Comparison of ENCODE assay signal across 7 cellular contexts in genomic region chr4:185209852-185210101, GRCh38. TPM values are rescaled to one million over a fixed set of nuclear protein-coding genes. Genes with fewer than 3 reads are reported as not detected.
A peak's percentile ranks its signal among the peaks of the same experiment; 100 is the strongest.
DNase-seq lines count a peak whose midpoint lies in the region; ATAC-seq, FAIRE-seq and TF ChIP-seq lines count a peak whose summit lies in the region.
"Not testable (repeated sequence)": the region's sequence is repeated elsewhere in the genome, so short reads cannot be mapped to it uniquely, and the experiment has no call there.

No MANE protein-coding gene starts in this region.

- TF ChIP-seq CTCF in SK-N-SH (IDR thresholded peaks at IDR 0.05); H1 (IDR thresholded peaks at IDR 0.05; ENCODE audit: control extremely low read depth in 1 of 3, insufficient read depth in 1 of 3, low read depth in 1 of 3, low read length in 3 of 3); sigmoid colon (IDR thresholded peaks at IDR 0.05): not testable (repeated sequence)

- peak overlapping the region in 1 of 2 experiments; percentile 50; a peak in 1 of 4 replicates for H3K27ac ChIP-seq in SK-N-SH (ENCODE audit: low read depth in 2 of 2, low read length in 1 of 2)
- H3K27ac ChIP-seq in H1 (ENCODE audit: low read depth, low read length) = not testable (repeated sequence)
- H3K27ac ChIP-seq in layer of hippocampus (ENCODE audit: low read depth, low read length) = peak overlapping the region; percentile 57
- H3K27ac ChIP-seq in sigmoid colon = peak overlapping the region; percentile 86 to 98 (median 90)

- TF ChIP-seq RAD21 in SK-N-SH (IDR thresholded peaks at IDR 0.05; ENCODE audit: low read length); H1 (IDR thresholded peaks at IDR 0.05 in 1 of 2, conservative IDR thresholded peaks at IDR 0.05 in 1 of 2; ENCODE audit: low read depth in 2 of 2, low read length in 2 of 2): not testable (repeated sequence)

- not testable (repeated sequence) for H3F3A ChIP-seq in SK-N-SH (replicated peaks; ENCODE audit: insufficient read depth)

- 0 out of 2 replicates have a peak overlapping the region, but pooled peaks have one; percentile 77 for H3K4me2 ChIP-seq in SK-N-SH
- H3K4me2 ChIP-seq in H1 (ENCODE audit: insufficient read depth in 1 of 2, low read depth in 2 of 2, low read length in 2 of 2) = peak overlapping the region; percentile 71 to 97; a peak in 2 of 4 replicates

- H3K9me3 ChIP-seq in HAP-1; SK-N-SH; H1 (ENCODE audit: insufficient read depth in 2 of 2, low read depth in 1 of 2, low read length in 1 of 2); sigmoid colon: not testable (repeated sequence)

- H4K20me1 ChIP-seq in SK-N-SH (ENCODE audit: insufficient read depth) = peaks cover 27% of the 10 kb centered on the region
- H4K20me1 ChIP-seq in H1 (replicated peaks in 1 of 2; ENCODE audit: control insufficient read depth in 1 of 2, insufficient read depth in 2 of 2, low read length in 2 of 2) = not testable (repeated sequence)

- FAIRE-seq in H1 (lab: Jason Lieb, UNC) = not testable (repeated sequence)

- H3K27me3 ChIP-seq in HAP-1 (ENCODE audit: low read depth); SK-N-SH (ENCODE audit: insufficient read depth); H1 (replicated peaks in 1 of 4; ENCODE audit: control insufficient read depth in 3 of 4, extremely low read depth in 1 of 4, insufficient read depth in 3 of 4, low read length in 3 of 4); layer of hippocampus (ENCODE audit: control insufficient read depth, insufficient read depth, low read length); sigmoid colon: not testable (repeated sequence)

- H3K9ac ChIP-seq in SK-N-SH (peak overlapping the region; percentile 76), H1 (replicated peaks in 1 of 4; ENCODE audit: extremely low read depth in 1 of 4, low read depth in 3 of 4, low read length in 3 of 4) (peak overlapping the region in 2 of 4 experiments; percentile 71 to 85; a peak in 3 of 7 replicates)

- H3K23ac ChIP-seq in H1 (ENCODE audit: insufficient read length) = not testable (repeated sequence)

- not testable (repeated sequence) for H3K23me2 ChIP-seq in H1 (ENCODE audit: low read depth, low read length)

- H2BK15ac ChIP-seq in H1 (ENCODE audit: low read length) = not testable (repeated sequence)

- H2BK120ac ChIP-seq in H1 (replicated peaks; ENCODE audit: low read depth, low read length) = not testable (repeated sequence)

- not testable (repeated sequence) for H3K18ac ChIP-seq in H1 (ENCODE audit: extremely low read depth, low read length)

- not testable (repeated sequence) for H2BK20ac ChIP-seq in H1 (ENCODE audit: low read length)

- H2BK12ac ChIP-seq in H1 (ENCODE audit: low read depth, low read length) = not testable (repeated sequence)

- H4K91ac ChIP-seq in H1 (replicated peaks; ENCODE audit: insufficient read length, low read length) = not testable (repeated sequence)

- no CpG with 5 or more reads among the region's 39 CpGs for WGBS in SK-N-SH (ENCODE audit: low lambda C conversion rate)
- no CpG with 5 or more reads among the region's 39 CpGs for WGBS in H1 (ENCODE audit: extremely low coverage in 1 of 2, insufficient coverage in 1 of 2, insufficient read length in 1 of 2, insufficient replicate concordance in 2 of 2, low coverage in 1 of 2, low lambda C conversion rate in 2 of 2, missing lambda C conversion rate in 1 of 2), 2 experiments
- WGBS in sigmoid colon, 2 donors = 1% methylated on average over 39 of the region's 39 CpGs

- H2BK5ac ChIP-seq in H1 (ENCODE audit: low read depth, low read length) = not testable (repeated sequence)

- not testable (repeated sequence) for DNase-seq in HAP-1 (ENCODE audit: low spot score in 2 of 2); H1 (ENCODE audit: low read depth in 1 of 2, low spot score in 2 of 2); sigmoid colon
- peak; percentile 48 for DNase-seq in SK-N-SH

- not testable (repeated sequence) for H3K4ac ChIP-seq in H1 (replicated peaks; ENCODE audit: insufficient read length, low read depth, low read length)

- peak overlapping the region; percentile 58 for H3K4me3 ChIP-seq in HAP-1
- H3K4me3 ChIP-seq in SK-N-SH (ENCODE audit: low read depth in 2 of 2, low read length in 1 of 2) = peak overlapping the region; percentile 78 to 85
- H3K4me3 ChIP-seq in H1 (ENCODE audit: extremely low read depth in 1 of 4, insufficient read depth in 2 of 4, low read depth in 3 of 4, low read length in 4 of 4) = peak overlapping the region; percentile 71 to 89 (median 80)
- H3K4me3 ChIP-seq in sigmoid colon = peak overlapping the region; percentile 45 to 90 (median 89)

- not testable (repeated sequence) for H4K5ac ChIP-seq in H1 (ENCODE audit: insufficient read length, low read depth, low read length)

- H3K56ac ChIP-seq in H1 (replicated peaks; ENCODE audit: insufficient read length, low read depth, low read length) = not testable (repeated sequence)

- H3K36me3 ChIP-seq in HAP-1 (replicated peaks); SK-N-SH (replicated peaks in 1 of 2; ENCODE audit: control insufficient read depth in 1 of 2, insufficient read depth in 2 of 2, low read length in 1 of 2); H1 (ENCODE audit: control insufficient read depth in 2 of 4, insufficient read depth in 4 of 4, low read length in 3 of 4); sigmoid colon: not testable (repeated sequence)

- ATAC-seq in GM18873 (IDR thresholded peaks at IDR 0.05; ENCODE audit: low FRiP score, unreplicated experiment) (peak; percentile 2), HG03439 (IDR thresholded peaks at IDR 0.05; ENCODE audit: unreplicated experiment) (peak; percentile 30)

- 0 out of 3 replicates have a peak, but pooled peaks of 1 of the 2 experiments have one; percentile 2 for TF ChIP-seq POLR2A in H1 (IDR thresholded peaks at IDR 0.05; ENCODE audit: control extremely low read depth in 1 of 2, low read depth in 2 of 2, low read length in 2 of 2)
- not testable (repeated sequence) for TF ChIP-seq POLR2A in sigmoid colon (IDR thresholded peaks at IDR 0.05)

- TF ChIP-seq EP300 in SK-N-SH (IDR thresholded peaks at IDR 0.05; ENCODE audit: borderline replicate concordance in 1 of 2, low read depth in 1 of 2, low read length in 1 of 2); H1 (IDR thresholded peaks at IDR 0.05; ENCODE audit: borderline replicate concordance in 1 of 2, low read depth in 2 of 2, low read length in 2 of 2); sigmoid colon (IDR thresholded peaks at IDR 0.05): not testable (repeated sequence)

- H4K8ac ChIP-seq in H1 (ENCODE audit: extremely low read depth, insufficient read depth, low read length) = not testable (repeated sequence)

- not testable (repeated sequence) for H3K4me1 ChIP-seq in HAP-1; SK-N-SH (ENCODE audit: control insufficient read depth in 1 of 2, insufficient read depth in 2 of 2, low read depth in 1 of 2, low read length in 1 of 2)
- peaks cover 5 to 14% (median 9%) of the 10 kb centered on the region in 4 experiments; a peak in 5 of 7 replicates for H3K4me1 ChIP-seq in H1 (replicated peaks in 1 of 4; ENCODE audit: control insufficient read depth in 3 of 4, insufficient read depth in 4 of 4, low read length in 3 of 4)
- peaks cover 0 to 37% (median 25%) of the 10 kb centered on the region in 4 donors for H3K4me1 ChIP-seq in sigmoid colon

- H3K14ac ChIP-seq in H1 (ENCODE audit: insufficient read length) = not testable (repeated sequence)

- intact Hi-C loops in sigmoid colon (cut with DNase I) = loop anchor here (2.0 to 10.0 kb wide), 6 partner anchors 135 to 825 kb away; partner anchors contain the start of gene ACSL1

- CTCF ChIA-PET in SK-N-SH (lab: Yijun Ruan, JAX) = interaction anchor here (1.0 to 1.5 kb wide), 6 partner anchors 26 to 811 kb away, joined by 3 to 5 read pairs (median 4); partner anchors contain the start of gene SLC25A4
- CTCF ChIA-PET in H1 (lab: Charles Lee; ENCODE audit: partially characterized antibody) = not testable (repeated sequence)

- not testable (repeated sequence) for H2AK5ac ChIP-seq in H1 (ENCODE audit: low read depth, low read length)

- POLR2A ChIA-PET in SK-N-SH (lab: Yijun Ruan, JAX) (interaction anchor here (1.6 kb wide), 2 partner anchors 67 to 187 kb away, joined by 4 to 7 read pairs; partner anchors contain the start of genes ANKRD37 and SLC25A4), H1 (lab: Charles Lee; ENCODE audit: partially characterized antibody) (interaction anchor here (0.8 to 1.9 kb wide), 4 partner anchors 11 to 96 kb away, joined by 3 to 5 read pairs (median 4); partner anchors contain the start of gene SLC25A4)

- in situ Hi-C loops in HAP-1 (cut with MboI; ENCODE audit: low sequenced_read_pairs) = loop anchor here (10.0 kb wide), 1 partner anchor 185 kb away; the partner anchor contains the start of genes ANKRD37 and LRP2BP

- H2AFZ ChIP-seq in SK-N-SH (ENCODE audit: low read depth); H1 (ENCODE audit: low read length): not testable (repeated sequence)

- H3K79me2 ChIP-seq in SK-N-SH (ENCODE audit: insufficient read depth) (peaks cover 56% of the 10 kb centered on the region), H1 (ENCODE audit: control insufficient read depth in 1 of 2, insufficient read depth in 2 of 2, low read length in 2 of 2) (peaks cover 0 to 45% of the 10 kb centered on the region in 2 experiments; a peak in 2 of 4 replicates)

- not testable (repeated sequence) for H3K9me2 ChIP-seq in SK-N-SH

- H3K79me1 ChIP-seq in H1 (ENCODE audit: low read depth, low read length) = not testable (repeated sequence)

RNA-seq across cellular contexts. Expression of gene SNX25, which starts 0.4 kb away (rescaled TPM):
- polyA plus RNA-seq in SK-N-SH (2012; rRNA removed) = 8.5 and 11.4 TPM in 2 replicates
- polyA plus RNA-seq in SK-N-SH (2012; cell fraction: cytosol; rRNA removed) = 12.0 and 14.0 TPM in 2 replicates
- 6.6 and 13.2 TPM in 2 replicates for polyA plus RNA-seq in SK-N-SH (2012; cell fraction: nucleus; rRNA removed)
- 16.1 and 19.9 TPM in 2 replicates for total RNA-seq in H1 (2021; fragmentation: NEBNext Ultra II Directional; extraction: Animal tissue kit (Norgen Biotek cat#: 25700))
- 4.6 and 5.4 TPM in 2 replicates for polyA plus RNA-seq in H1 (2011; rRNA removed)
- polyA plus RNA-seq in H1 (2011; cell fraction: cytosol; rRNA removed) = 7.0 TPM
- 12.6 TPM for polyA plus RNA-seq in H1 (2011; cell fraction: nucleus; rRNA removed)
- 7.7 to 15.2 TPM (median 9.6 TPM) in 4 replicates for polyA plus RNA-seq in H1 (2012, experiment 1 of 2)
- 0.91 TPM for polyA plus RNA-seq in H1 (2012, experiment 2 of 2)
- polyA plus RNA-seq in H1 (2013, experiment 1 of 2) = 9.7 TPM
- polyA plus RNA-seq in H1 (2013, experiment 2 of 2) = 10.5 TPM
- polyA minus RNA-seq in H1 (2011; rRNA and poly(A)+ RNA removed) = 50.2 and 60.9 TPM in 2 replicates
- 15.8 TPM for polyA minus RNA-seq in H1 (2011; cell fraction: cytosol; rRNA and poly(A)+ RNA removed)
- 32.9 TPM for polyA minus RNA-seq in H1 (2011; cell fraction: nucleus; rRNA and poly(A)+ RNA removed)
- total RNA-seq in sigmoid colon = 10 to 100 TPM; 22.7 to 40.5 (median 38.4) TPM
- polyA plus RNA-seq in sigmoid colon = 1 to 10 TPM; 2.5 to 7.7 (median 4.8) TPM

RNA-seq across cellular contexts. Expression of gene CFAP97, which starts 6.0 kb away (rescaled TPM):
- polyA plus RNA-seq in SK-N-SH (2012; rRNA removed) = 10.6 and 14.1 TPM in 2 replicates
- 18.9 and 23.0 TPM in 2 replicates for polyA plus RNA-seq in SK-N-SH (2012; cell fraction: cytosol; rRNA removed)
- polyA plus RNA-seq in SK-N-SH (2012; cell fraction: nucleus; rRNA removed) = 5.7 and 11.4 TPM in 2 replicates
- 35.6 and 40.4 TPM in 2 replicates for total RNA-seq in H1 (2021; fragmentation: NEBNext Ultra II Directional; extraction: Animal tissue kit (Norgen Biotek cat#: 25700))
- polyA plus RNA-seq in H1 (2011; rRNA removed) = 5.0 and 9.2 TPM in 2 replicates
- 10.9 TPM for polyA plus RNA-seq in H1 (2011; cell fraction: cytosol; rRNA removed)
- polyA plus RNA-seq in H1 (2011; cell fraction: nucleus; rRNA removed) = 12.9 TPM
- polyA plus RNA-seq in H1 (2012, experiment 1 of 2) = 8.7 to 19.8 TPM (median 12.8 TPM) in 4 replicates
- polyA plus RNA-seq in H1 (2012, experiment 2 of 2) = 0.96 TPM
- 41.5 TPM for polyA plus RNA-seq in H1 (2013, experiment 1 of 2)
- 37.4 TPM for polyA plus RNA-seq in H1 (2013, experiment 2 of 2)
- polyA minus RNA-seq in H1 (2011; rRNA and poly(A)+ RNA removed) = 20.5 and 36.5 TPM in 2 replicates
- polyA minus RNA-seq in H1 (2011; cell fraction: cytosol; rRNA and poly(A)+ RNA removed) = 12.0 TPM
- polyA minus RNA-seq in H1 (2011; cell fraction: nucleus; rRNA and poly(A)+ RNA removed) = 44.3 TPM
- total RNA-seq in sigmoid colon = 10 to 100 TPM; 33.8 to 46.4 (median 37.3) TPM
- 1 to 10 TPM; 4.4 to 8.3 (median 7.8) TPM for polyA plus RNA-seq in sigmoid colon
